3 cellular contexts compared by ENCODE assay signal in the genomic region with DNA sequence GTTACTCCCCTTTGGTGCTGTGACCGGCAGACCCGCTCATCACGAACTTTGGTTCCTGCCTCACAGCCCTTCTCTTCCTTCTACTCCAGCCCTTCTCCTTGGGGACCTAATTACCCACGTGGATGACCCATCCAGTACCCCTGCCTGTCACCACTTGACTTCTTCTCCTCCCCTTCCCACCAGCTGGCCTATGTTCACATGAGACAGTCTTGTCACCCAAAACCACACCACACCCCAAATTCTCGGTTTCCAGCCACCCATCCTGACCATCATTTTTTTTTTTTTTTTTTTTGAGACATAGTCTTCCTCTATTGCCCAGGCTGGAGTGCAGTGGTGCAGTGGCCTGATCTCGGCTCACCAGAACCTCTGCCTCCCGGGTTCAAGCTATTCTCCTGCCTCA. TPM values are rescaled to one million over a fixed set of nuclear protein-coding genes. Genes with fewer than 3 reads are reported as not detected.
"Had no signal": no experiment of that assay in that cellular context is flagged by ENCODE, and none has a peak within 500 bp of the region (broad histone marks: within the 10 kb centered on the region; RNA-seq: fewer than 3 reads in every experiment).

No MANE protein-coding gene starts in this region.

RNA-seq across cellular contexts. Expression of a gene that starts 56.5 kb away (rescaled TPM):
- total RNA-seq: astrocyte, gastrocnemius medialis, mesenteric fat pad had no signal
